Comparison of ENCODE assay signal across 10 cellular contexts in the genomic region with DNA sequence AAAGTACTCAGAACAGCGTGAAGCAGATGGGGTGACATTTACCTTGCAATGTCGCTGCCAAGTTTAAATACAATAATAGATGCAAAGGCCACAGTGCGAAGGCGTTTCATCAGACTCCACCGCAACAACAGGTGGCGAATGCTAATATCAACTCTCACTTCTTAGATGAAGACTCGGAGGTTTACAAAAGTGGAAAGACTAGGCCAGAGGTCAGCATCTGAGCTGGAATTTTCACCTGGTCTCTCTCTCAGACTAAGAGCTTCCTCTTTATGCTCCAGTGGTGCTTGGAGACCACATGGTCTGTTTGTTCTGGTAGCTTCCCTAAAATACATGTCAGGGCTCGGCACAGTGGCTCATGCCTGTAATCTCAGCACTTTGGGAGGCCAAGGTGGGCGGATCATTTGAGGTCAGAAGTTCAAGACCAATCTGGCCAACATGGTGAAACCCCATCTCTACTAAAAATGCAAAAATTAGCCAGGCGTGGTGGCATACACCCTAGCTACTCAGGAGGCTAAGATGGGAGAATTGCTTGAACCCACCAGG.
A peak's percentile ranks its signal among the peaks of the same experiment; 100 is the strongest.
DNase-seq lines count a peak whose midpoint lies in the region; ATAC-seq and TF ChIP-seq lines count a peak whose summit lies in the region.
"Had no signal": no experiment of that assay in that cellular context is flagged by ENCODE, and none has a peak within 500 bp of the region (broad histone marks: within the 10 kb centered on the region; RNA-seq: fewer than 3 reads in every experiment).

No MANE protein-coding gene starts in this region.

- peak overlapping the region; percentile 45 for H3K4me3 ChIP-seq in OCI-LY7 (ENCODE audit: low read depth, low read length, poor library complexity, severe bottlenecking)
- no peak overlapping the region for H3K4me3 ChIP-seq in heart right ventricle

- no peak overlapping the region for H2BK120ac ChIP-seq in H9 (ENCODE audit: low read depth, low read length, poor library complexity, severe bottlenecking)

- ATAC-seq in GM19043 (IDR thresholded peaks at IDR 0.05; ENCODE audit: low read depth, unreplicated experiment) (peak; percentile 86), HG03039 (IDR thresholded peaks at IDR 0.05; ENCODE audit: unreplicated experiment) (peak; percentile 73), heart right ventricle (no peak)

- no peak overlapping the region for H2BK5ac ChIP-seq in H9 (ENCODE audit: insufficient read length, low read length)

- H3K23ac ChIP-seq in H9 (ENCODE audit: insufficient read length, low read depth, low read length): no peak overlapping the region

- H4K91ac ChIP-seq in H9 (ENCODE audit: insufficient read length, low read depth, low read length): no peak overlapping the region

- 90 to 91% methylated on average over 10 of the region's 10 CpGs for WGBS in heart right ventricle, 2 donors
- WGBS in H9 (ENCODE audit: extremely low coverage, insufficient read length, low lambda C conversion rate): no CpG with 5 or more reads among the region's 10 CpGs

- intact Hi-C loops in CD14-positive monocyte (cut with micrococcal nuclease): loop anchor here in 1 of 2 donors (5.0 kb wide), 1 partner anchor 44 kb away; no protein-coding TSS in a partner anchor
- intact Hi-C loops in OCI-LY7 (cut with micrococcal nuclease; ENCODE audit: unreplicated experiment): loop anchor here (1.0 to 5.0 kb wide), 8 partner anchors 19 to 167 kb away; no protein-coding TSS in a partner anchor
- intact Hi-C loops in posterior cingulate gyrus (cut with DNase I): no loop called here
- intact Hi-C loops in heart right ventricle (cut with DNase I): loop anchor here in 1 of 10 donors (5.0 kb wide), 1 partner anchor 46 kb away; no protein-coding TSS in a partner anchor

- no peak overlapping the region for H4K5ac ChIP-seq in H9 (ENCODE audit: insufficient read length, low read depth, low read length)

- H3K27me3 ChIP-seq in heart right ventricle: no peaks in the 10 kb centered on the region
- no peaks in the 10 kb centered on the region for H3K27me3 ChIP-seq in H9 (ENCODE audit: insufficient read depth, low read length)

- POLR2A ChIA-PET in OCI-LY7 (lab: Charles Lee): interaction anchor here (0.5 to 4.8 kb wide), 17 partner anchors 8 to 166 kb away, joined by 3 to 47 read pairs (median 5); no protein-coding TSS in a partner anchor

- H4K20me1 ChIP-seq in OCI-LY7 (ENCODE audit: insufficient read depth, low read length): no peaks in the 10 kb centered on the region
- H4K20me1 ChIP-seq in H9 (ENCODE audit: control insufficient read depth, insufficient read depth, insufficient read length): no peaks in the 10 kb centered on the region

- BruUV-seq in OCI-LY7 (replicated peaks; lab: Mats Ljungman, UMichigan): no TSS peak

- DNase-seq in CD14-positive monocyte (ENCODE audit: low spot score) (peak; percentile 74), OCI-LY7 (ENCODE audit: low spot score) (peak; percentile 99), posterior cingulate gyrus (no peak), heart right ventricle (no peak), EL (no peak), H9 (no peak)
- DNase-seq: DND-41, NCI-H774 had no signal

- H3K9ac ChIP-seq in H9 (ENCODE audit: extremely low read depth, insufficient read length, low read length): no peak overlapping the region

- TF ChIP-seq CTCF in CD14-positive monocyte (IDR thresholded peaks at IDR 0.05) (no peak), OCI-LY7 (conservative IDR thresholded peaks at IDR 0.05; ENCODE audit: low read length) (no peak), heart right ventricle (IDR thresholded peaks at IDR 0.05) (no peak), H9 (conservative IDR thresholded peaks at IDR 0.05) (no peak)

- H3K14ac ChIP-seq in H9 (ENCODE audit: insufficient read depth, low read length): no peak overlapping the region

- H3K36me3 ChIP-seq in OCI-LY7 (ENCODE audit: insufficient read depth, low read length) (no peaks in the 10 kb centered on the region), heart right ventricle (no peaks in the 10 kb centered on the region)

- H3K27ac ChIP-seq in OCI-LY7 (ENCODE audit: low read depth, low read length, poor library complexity, severe bottlenecking) (peak overlapping the region; percentile 99), heart right ventricle (no peak overlapping the region), H9 (ENCODE audit: insufficient read length, low read depth, low read length) (no peak overlapping the region)

- H3K4me2 ChIP-seq in OCI-LY7 (ENCODE audit: low read length): peak overlapping the region; percentile 84
- H3K4me2 ChIP-seq in H9 (ENCODE audit: insufficient read depth, insufficient read length, low read length): no peak overlapping the region

- no peaks in the 10 kb centered on the region for H3K79me1 ChIP-seq in H9 (ENCODE audit: insufficient read depth, low read depth, low read length, poor library complexity, severe bottlenecking)

- no peak overlapping the region for H3K56ac ChIP-seq in H9 (ENCODE audit: insufficient read length, low read depth, low read length)

- no peak overlapping the region for H4K8ac ChIP-seq in H9 (replicated peaks; ENCODE audit: insufficient read length, low read depth, low read length)

- H3K27me3 Mint-ChIP-seq in CD14-positive monocyte (ENCODE audit: low read depth in 3 of 3) (no peaks in the 10 kb centered on the region), H9 (ENCODE audit: low read depth) (no peaks in the 10 kb centered on the region)

- H3K4me1 ChIP-seq in OCI-LY7 (ENCODE audit: insufficient read depth, low read length, poor library complexity, severe bottlenecking): peaks cover 85% of the 10 kb centered on the region
- peaks cover 3 to 35% (median 6%) of the 10 kb centered on the region in 9 donors for H3K4me1 ChIP-seq in heart right ventricle
- H3K4me1 ChIP-seq in H9 (ENCODE audit: insufficient read depth, low read length): peaks cover 15% of the 10 kb centered on the region; the same call in 1 of the 2 replicates

- peaks cover 43% of the 10 kb centered on the region; the same call in 1 of the 2 replicates for H3K79me2 ChIP-seq in OCI-LY7 (ENCODE audit: insufficient read depth, low read depth, low read length)
- H3K79me2 ChIP-seq in H9 (ENCODE audit: insufficient read depth, low read length): no peaks in the 10 kb centered on the region

- H2AFZ ChIP-seq in OCI-LY7 (ENCODE audit: low read length) (no peak overlapping the region), H9 (ENCODE audit: low read length) (no peak overlapping the region)

- H3K4me3 Mint-ChIP-seq in CD14-positive monocyte: peak overlapping the region in 1 of 2 donors; percentile 53
- no peak overlapping the region for H3K4me3 Mint-ChIP-seq in H9

- H2AK5ac ChIP-seq in H9 (ENCODE audit: insufficient read length, low read length): no peak overlapping the region

- no peak overlapping the region for H3K18ac ChIP-seq in H9 (ENCODE audit: insufficient read length, low read depth, low read length)

- no peaks in the 10 kb centered on the region for H3K23me2 ChIP-seq in H9 (ENCODE audit: insufficient read length, low read depth, low read length, poor library complexity, severe bottlenecking)

- H3K9me3 Mint-ChIP-seq in CD14-positive monocyte: no peaks in the 10 kb centered on the region
- H3K9me3 Mint-ChIP-seq in H9: no peaks in the 10 kb centered on the region

- H3K4ac ChIP-seq in H9 (ENCODE audit: low read depth, low read length): no peak overlapping the region

- H3T11ph ChIP-seq in H9 (ENCODE audit: low read length): no peak overlapping the region

- CTCF ChIA-PET in OCI-LY7 (lab: Charles Lee; ENCODE audit: unreplicated experiment): interaction anchor here (1.1 to 2.1 kb wide), 5 partner anchors 19 to 162 kb away, joined by 3 to 8 read pairs (median 4); no protein-coding TSS in a partner anchor

- H2BK12ac ChIP-seq in H9 (ENCODE audit: insufficient read length, low read depth, low read length): no peak overlapping the region

- no peak overlapping the region for H2BK15ac ChIP-seq in H9 (ENCODE audit: low read depth, low read length)

- H3K4me1 Mint-ChIP-seq in CD14-positive monocyte: peaks cover 35% of the 10 kb centered on the region
- peaks cover 50 to 58% of the 10 kb centered on the region in 2 experiments for H3K4me1 Mint-ChIP-seq in H9

- H2BK20ac ChIP-seq in H9 (ENCODE audit: low read depth, low read length, poor library complexity, severe bottlenecking): no peak overlapping the region

- H3K27ac Mint-ChIP-seq in CD14-positive monocyte (peak overlapping the region; percentile 79 to 92 (median 90)), H9 (no peak overlapping the region; a peak in 1 of 7 replicates)

- H3K36me3 Mint-ChIP-seq in CD14-positive monocyte (peaks cover 3 to 7% of the 10 kb centered on the region in 2 donors), H9 (ENCODE audit: insufficient read depth in 1 of 3, low read depth in 3 of 3) (no peaks in the 10 kb centered on the region)

- H3K9me3 ChIP-seq in OCI-LY7 (ENCODE audit: low read length) (no peaks in the 10 kb centered on the region), heart right ventricle (no peaks in the 10 kb centered on the region), H9 (ENCODE audit: control insufficient read depth, low read depth, low read length) (no peaks in the 10 kb centered on the region)

- H3K9me2 ChIP-seq in OCI-LY7 (ENCODE audit: insufficient read depth, low read length): no peaks in the 10 kb centered on the region

Comparison
In these comparisons a context has a peak if more than half of its experiments do, and no peak if none do; other contexts are left out.
1. DNase-seq: peak in CD14-positive monocyte (single experiment) and OCI-LY7 (single experiment); none in posterior cingulate gyrus (0 of 10), heart right ventricle (0 of 2), EL (single experiment) and H9 (single experiment).
2. H3K27ac Mint-ChIP-seq: peak in CD14-positive monocyte (7 of 7); none in H9 (0 of 3).
3. ATAC-seq: peak in GM19043 (single experiment) and HG03039 (single experiment); none in heart right ventricle (0 of 8).